ENCODE assay signal across 14 cellular contexts in genomic region chr15:99718421-99718820, GRCh38.
"Had no signal": no experiment of that assay in that cellular context is flagged by ENCODE, and none has a peak within 500 bp of the region (broad histone marks: within the 10 kb centered on the region; RNA-seq: fewer than 3 reads in every experiment).

No MANE protein-coding gene starts in this region.

- H3K27ac ChIP-seq: right lobe of liver, WERI-Rb-1 had no signal

- DNase-seq: activated CD4-positive, alpha-beta T cell treated with anti-CD3 and anti-CD28 coated beads for 36 hours; activated CD8-positive, alpha-beta T cell treated with anti-CD3 and anti-CD28 coated beads for 36 hours; activated naive CD4-positive, alpha-beta T cell treated with anti-CD3 and anti-CD28 coated beads for 36 hours; central memory CD4-positive, alpha-beta T cell; cortex of kidney; effector CD8-positive, alpha-beta T cell; right lobe of liver; stimulated activated CD4-positive, alpha-beta T cell treated with anti-CD3 and anti-CD28 coated beads, Interleukin-2, amount 100 ng/mL, for 24 hours; stimulated activated naive CD4-positive, alpha-beta T cell; substantia nigra; transverse colon; WERI-Rb-1 had no signal

- H3K4me3 ChIP-seq: right lobe of liver, transverse colon had no signal

- H3K4me3 Mint-ChIP-seq: activated CD4-positive, alpha-beta T cell treated with anti-CD3 and anti-CD28 coated beads for 36 hours; activated CD8-positive, alpha-beta T cell treated with anti-CD3 and anti-CD28 coated beads for 36 hours; activated naive CD4-positive, alpha-beta T cell treated with anti-CD3 and anti-CD28 coated beads for 36 hours; activated T-helper 1 cell treated with anti-CD3 and anti-CD28 coated beads, Interleukin-12 subunit alpha, Interleukin-12 subunit beta, Interleukin-2, Interleukin-4 antibody, amounts not matched to agents 30 ng/mL and 10 ng/mL and 1 ng/mL, durations not matched to agents 14 hours and 24 hours and 36 hours had no signal

- H3K27ac Mint-ChIP-seq: activated CD4-positive, alpha-beta T cell treated with anti-CD3 and anti-CD28 coated beads for 36 hours; activated naive CD4-positive, alpha-beta T cell treated with anti-CD3 and anti-CD28 coated beads for 36 hours; activated T-helper 1 cell treated with anti-CD3 and anti-CD28 coated beads, Interleukin-12 subunit alpha, Interleukin-12 subunit beta, Interleukin-2, Interleukin-4 antibody, amounts not matched to agents 30 ng/mL and 10 ng/mL and 1 ng/mL, durations not matched to agents 14 hours and 24 hours and 36 hours had no signal

- H3K9me3 Mint-ChIP-seq: activated CD8-positive, alpha-beta T cell treated with anti-CD3 and anti-CD28 coated beads for 36 hours; activated naive CD4-positive, alpha-beta T cell treated with anti-CD3 and anti-CD28 coated beads for 36 hours; activated T-helper 1 cell treated with anti-CD3 and anti-CD28 coated beads, Interleukin-12 subunit alpha, Interleukin-12 subunit beta, Interleukin-2, Interleukin-4 antibody, amounts not matched to agents 30 ng/mL and 10 ng/mL and 1 ng/mL, durations not matched to agents 14 hours and 24 hours and 36 hours had no signal

- ATAC-seq: right lobe of liver had no signal

- H3K9me3 ChIP-seq: right lobe of liver, transverse colon had no signal

- H3K27me3 Mint-ChIP-seq: activated CD4-positive, alpha-beta T cell treated with anti-CD3 and anti-CD28 coated beads for 36 hours; activated CD8-positive, alpha-beta T cell treated with anti-CD3 and anti-CD28 coated beads for 36 hours had no signal

- H3K4me1 ChIP-seq: right lobe of liver had no signal

- FAIRE-seq: keratinocyte had no signal

- H3K27me3 ChIP-seq: right lobe of liver, transverse colon had no signal
